Comparison of ENCODE assay signal across 9 cellular contexts in the genomic region with DNA sequence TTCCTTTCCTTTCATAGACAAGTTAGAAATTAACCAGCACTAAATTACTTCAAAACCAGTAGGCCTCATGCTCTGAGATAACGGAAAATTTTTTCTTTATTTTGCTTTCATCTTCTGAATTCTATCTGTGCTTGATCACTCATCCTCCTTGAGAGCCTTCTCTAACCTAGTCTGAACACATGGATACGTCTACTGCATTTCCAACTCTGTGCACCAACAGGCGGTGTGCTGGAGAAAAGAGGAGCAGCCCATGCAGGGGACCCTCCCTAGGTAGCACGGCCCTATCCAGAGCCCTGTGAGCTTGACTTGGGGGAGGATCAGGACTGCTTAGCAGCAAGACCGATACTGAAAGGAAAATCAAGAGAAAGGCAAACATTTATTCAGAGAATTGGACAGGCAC.
A peak's percentile ranks its signal among the peaks of the same experiment; 100 is the strongest.
DNase-seq lines count a peak whose midpoint lies in the region; ATAC-seq and TF ChIP-seq lines count a peak whose summit lies in the region.
"Had no signal": no experiment of that assay in that cellular context is flagged by ENCODE, and none has a peak within 500 bp of the region (broad histone marks: within the 10 kb centered on the region; RNA-seq: fewer than 3 reads in every experiment).

No MANE protein-coding gene starts in this region.

- H3K27me3 ChIP-seq in tibial artery = no peaks in the 10 kb centered on the region
- H3K27me3 ChIP-seq: neural progenitor cell had no signal

- peaks cover 51% of the 10 kb centered on the region for H3K4me1 Mint-ChIP-seq in activated naive CD8-positive, alpha-beta T cell (ENCODE audit: low read depth)
- H3K4me1 Mint-ChIP-seq in mesothelial cell of epicardium = peaks cover 27% of the 10 kb centered on the region
- H3K4me1 Mint-ChIP-seq: neural progenitor cell had no signal

- peak overlapping the region; percentile 97 for H3K27ac Mint-ChIP-seq in activated naive CD8-positive, alpha-beta T cell
- H3K27ac Mint-ChIP-seq in mesothelial cell of epicardium = peak overlapping the region; percentile 87
- H3K27ac Mint-ChIP-seq: neural progenitor cell had no signal

- H3K36me3 ChIP-seq in tibial artery = peaks cover 0 to 2% (median 0%) of the 10 kb centered on the region in 3 donors
- H3K36me3 ChIP-seq: neural progenitor cell had no signal

- DNase-seq in stimulated activated naive CD4-positive, alpha-beta T cell treated with Interleukin-2 at 50 U/mL for 16 hours (lab: John Stamatoyannopoulos, UW) = peak; percentile 32
- DNase-seq in stimulated activated naive CD4-positive, alpha-beta T cell (lab: John Stamatoyannopoulos, UW) = no peak
- no peak for DNase-seq in mesothelial cell of epicardium (ENCODE audit: low spot score in 2 of 2, unreplicated experiment in 2 of 2)
- no peak for DNase-seq in tibial artery
- no peak for DNase-seq in mucosa of gallbladder (ENCODE audit: low spot score)

- no peaks in the 10 kb centered on the region for H3K27me3 Mint-ChIP-seq in activated naive CD8-positive, alpha-beta T cell
- no peaks in the 10 kb centered on the region for H3K27me3 Mint-ChIP-seq in mesothelial cell of epicardium (ENCODE audit: low read depth)

- H3K36me3 Mint-ChIP-seq in activated naive CD8-positive, alpha-beta T cell = peaks cover 4% of the 10 kb centered on the region
- peaks cover 2% of the 10 kb centered on the region for H3K36me3 Mint-ChIP-seq in mesothelial cell of epicardium

- H3K9me3 Mint-ChIP-seq in activated naive CD8-positive, alpha-beta T cell (ENCODE audit: low read depth) = no peaks in the 10 kb centered on the region
- no peaks in the 10 kb centered on the region for H3K9me3 Mint-ChIP-seq in mesothelial cell of epicardium
- H3K9me3 Mint-ChIP-seq: neural progenitor cell had no signal

- TF ChIP-seq CTCF in mesothelial cell of epicardium (IDR thresholded peaks at IDR 0.05; ENCODE audit: unreplicated experiment) (no peak), tibial artery (IDR thresholded peaks at IDR 0.05) (no peak)

- ATAC-seq in GM21619 (IDR thresholded peaks at IDR 0.05; ENCODE audit: unreplicated experiment) (no peak), GM18909 (IDR thresholded peaks at IDR 0.05; ENCODE audit: poor library complexity, unreplicated experiment) (no peak)

- peak overlapping the region; percentile 44 for H3K4me3 Mint-ChIP-seq in activated naive CD8-positive, alpha-beta T cell
- no peak overlapping the region for H3K4me3 Mint-ChIP-seq in mesothelial cell of epicardium
- H3K4me3 Mint-ChIP-seq: neural progenitor cell had no signal

- no peak overlapping the region for H3K27ac ChIP-seq in tibial artery
- H3K27ac ChIP-seq: neural progenitor cell had no signal

- no peaks in the 10 kb centered on the region for H3K9me3 ChIP-seq in tibial artery

- no peak overlapping the region for H3K4me3 ChIP-seq in tibial artery
- H3K4me3 ChIP-seq: neural progenitor cell had no signal

- intact Hi-C loops in tibial artery (cut with DNase I; ENCODE audit: low total_unique reads) = no loop called here

- peaks cover 0 to 19% (median 14%) of the 10 kb centered on the region in 4 donors for H3K4me1 ChIP-seq in tibial artery
- H3K4me1 ChIP-seq: neural progenitor cell had no signal
